Comparison of ENCODE assay signal across 37 cellular contexts in the genomic region with DNA sequence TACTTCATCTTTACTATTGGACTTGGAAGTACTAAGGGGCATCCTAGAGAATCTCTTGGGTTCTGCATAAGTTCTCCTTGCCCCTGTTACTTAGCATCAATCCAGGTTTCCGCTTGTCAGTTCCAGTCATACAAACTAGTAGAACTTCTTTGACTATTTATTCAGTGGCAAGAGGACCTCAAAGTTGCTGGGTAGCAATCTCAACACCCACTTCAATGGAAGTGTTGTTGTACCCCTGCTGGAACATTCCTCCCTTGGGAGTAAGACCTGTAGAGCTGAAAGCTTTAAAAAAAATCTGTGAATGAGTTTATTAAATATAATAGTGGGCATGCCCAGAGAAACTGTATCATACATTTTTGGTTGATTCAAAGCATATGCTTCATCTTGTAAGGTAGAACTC.
"Had no signal": no experiment of that assay in that cellular context is flagged by ENCODE, and none has a peak within 500 bp of the region (broad histone marks: within the 10 kb centered on the region; RNA-seq: fewer than 3 reads in every experiment).

No MANE protein-coding gene starts in this region.

- H3K4me3 Mint-ChIP-seq: activated B cell treated with CpG ODN at 0.5 μM for 24 hours; activated CD4-positive, alpha-beta memory T cell treated with anti-CD3 and anti-CD28 coated beads for 36 hours; activated CD4-positive, alpha-beta T cell treated with anti-CD3 and anti-CD28 coated beads, Interleukin-2, amount 10 ng/mL, durations not matched to agents 24 days and 14 days; activated CD8-positive, alpha-beta T cell treated with anti-CD3 and anti-CD28 coated beads for 36 hours; activated naive CD4-positive, alpha-beta T cell treated with anti-CD3 and anti-CD28 coated beads for 36 hours; activated naive CD8-positive, alpha-beta T cell treated with anti-CD3 and anti-CD28 coated beads for 36 hours; activated T-cell treated with anti-CD3 and anti-CD28 coated beads, Interleukin-2, amount 50 U/mL, for 4 hours; activated T-cell treated with anti-CD3 and anti-CD28 coated beads, Interleukin-2, amount 50 U/mL, for 72 hours; activated T-helper 1 cell treated with anti-CD3 and anti-CD28 coated beads, Interleukin-12 subunit alpha, Interleukin-12 subunit beta, Interleukin-2, Interleukin-4 antibody, amounts not matched to agents 30 ng/mL and 10 ng/mL and 1 ng/mL, durations not matched to agents 14 hours and 24 hours and 36 hours; activated T-helper 17 cell treated with anti-CD3 and anti-CD28 coated beads, Interleukin-2, amount 50 U/mL, for 72 hours; T-helper 1 cell treated with Interleukin-12 subunit alpha and Interleukin-12 subunit beta and Interleukin-4 antibody, amounts not matched to agents 30 μg/mL and 1 μg/mL, for 36 hours; T-helper 2 cell treated with Interferon-gamma antibody and Interleukin-4, amounts not matched to agents 5 μg/mL and 100 μg/mL, for 36 hours had no signal

- H3K36me3 ChIP-seq: breast epithelium had no signal

- H3K27me3 Mint-ChIP-seq: activated B cell treated with CpG ODN at 0.5 μM for 24 hours; activated CD4-positive, alpha-beta memory T cell treated with anti-CD3 and anti-CD28 coated beads for 36 hours; activated CD4-positive, alpha-beta T cell treated with anti-CD3 and anti-CD28 coated beads, Interleukin-2, amount 10 ng/mL, durations not matched to agents 24 days and 14 days; activated CD8-positive, alpha-beta T cell treated with anti-CD3 and anti-CD28 coated beads for 36 hours; activated naive CD8-positive, alpha-beta T cell treated with anti-CD3 and anti-CD28 coated beads for 36 hours; activated T-helper 17 cell treated with anti-CD3 and anti-CD28 coated beads, Interleukin-2, amount 50 U/mL, for 72 hours had no signal

- DNase-seq: activated B cell treated with CpG ODN at 0.5 μM for 24 hours; activated CD4-positive, alpha-beta memory T cell treated with anti-CD3 and anti-CD28 coated beads for 36 hours; activated CD4-positive, alpha-beta T cell treated with anti-CD3 and anti-CD28 coated beads for 4 hours; activated CD4-positive, alpha-beta T cell treated with anti-CD3 and anti-CD28 coated beads, Interleukin-2, amount 50 U/mL, for 1 hour; activated CD4-positive, alpha-beta T cell treated with anti-CD3 and anti-CD28 coated beads, Interleukin-2, amount 50 U/mL, for 4 hours; activated CD4-positive, CD25-positive, alpha-beta regulatory T cell treated with anti-CD3 and anti-CD28 coated beads, Interleukin-2, amount 50 U/mL, for 72 hours; activated CD8-positive, alpha-beta memory T cell treated with anti-CD3 and anti-CD28 coated beads, Interleukin-2, amount 50 U/mL, for 4 hours; activated CD8-positive, alpha-beta T cell treated with anti-CD3 and anti-CD28 coated beads for 36 hours; activated effector memory CD4-positive, alpha-beta T cell treated with anti-CD3 and anti-CD28 coated beads, Interleukin-2, amount 50 U/mL, for 16 hours; activated gamma-delta T cell treated with Interleukin-2 at 50 U/mL for 16 hours; activated naive CD4-positive, alpha-beta T cell; activated naive CD4-positive, alpha-beta T cell treated with anti-CD3 and anti-CD28 coated beads for 36 hours; activated naive CD4-positive, alpha-beta T cell treated with anti-CD3 and anti-CD28 coated beads, Interleukin-2, amount 50 U/mL, for 16 hours; activated naive CD8-positive, alpha-beta T cell treated with anti-CD3 and anti-CD28 coated beads for 36 hours; activated T-cell treated with anti-CD3 and anti-CD28 coated beads for 4 hours; activated T-cell treated with anti-CD3 and anti-CD28 coated beads, Interleukin-2, amount 50 U/mL, for 1 hour; activated T-cell treated with anti-CD3 and anti-CD28 coated beads, Interleukin-2, amount 50 U/mL, for 4 hours; activated T-cell treated with anti-CD3 and anti-CD28 coated beads, Interleukin-2, amount 50 U/mL, for 72 hours; adrenal gland; amniotic stem cell; aorta; brain microvascular endothelial cell; central memory CD4-positive, alpha-beta T cell; T-helper 1 cell; T-helper 2 cell; T-helper 9 cell had no signal

- H3K27me3 ChIP-seq: adrenal gland, body of pancreas, brain microvascular endothelial cell, breast epithelium had no signal

- H3K4me1 ChIP-seq: breast epithelium had no signal

- H3K27ac ChIP-seq: adrenal gland, brain microvascular endothelial cell, breast epithelium, VCaP had no signal

- H3K9me3 ChIP-seq: adrenal gland, body of pancreas, breast epithelium had no signal

- H3K9me3 Mint-ChIP-seq: activated B cell treated with CpG ODN at 0.5 μM for 24 hours; activated CD4-positive, alpha-beta memory T cell treated with anti-CD3 and anti-CD28 coated beads for 36 hours; activated CD4-positive, alpha-beta T cell treated with anti-CD3 and anti-CD28 coated beads, Interleukin-2, amount 10 ng/mL, durations not matched to agents 24 days and 14 days; activated CD8-positive, alpha-beta T cell treated with anti-CD3 and anti-CD28 coated beads for 36 hours; activated naive CD4-positive, alpha-beta T cell treated with anti-CD3 and anti-CD28 coated beads for 36 hours; activated naive CD4-positive, alpha-beta T cell treated with anti-CD3 and anti-CD28 coated beads, Interleukin-2, amount 50 U/mL, for 72 hours; activated naive CD8-positive, alpha-beta T cell treated with anti-CD3 and anti-CD28 coated beads for 36 hours; activated T-cell treated with anti-CD3 and anti-CD28 coated beads, Interleukin-2, amount 50 U/mL, for 4 hours; activated T-cell treated with anti-CD3 and anti-CD28 coated beads, Interleukin-2, amount 50 U/mL, for 72 hours; activated T-helper 1 cell treated with anti-CD3 and anti-CD28 coated beads, Interleukin-12 subunit alpha, Interleukin-12 subunit beta, Interleukin-2, Interleukin-4 antibody, amounts not matched to agents 30 ng/mL and 10 ng/mL and 1 ng/mL, durations not matched to agents 14 hours and 24 hours and 36 hours; activated T-helper 17 cell treated with anti-CD3 and anti-CD28 coated beads, Interleukin-2, amount 50 U/mL, for 72 hours; T-helper 1 cell treated with Interleukin-12 subunit alpha and Interleukin-12 subunit beta and Interleukin-4 antibody, amounts not matched to agents 30 μg/mL and 1 μg/mL, for 36 hours; T-helper 2 cell treated with Interferon-gamma antibody and Interleukin-4, amounts not matched to agents 5 μg/mL and 100 μg/mL, for 36 hours had no signal

- FAIRE-seq: astrocyte, TTC549 had no signal

- ATAC-seq: activated CD8-positive, alpha-beta T cell treated with anti-CD3 and anti-CD28 coated beads for 36 hours; activated naive CD4-positive, alpha-beta T cell treated with anti-CD3 and anti-CD28 coated beads, Interleukin-2, amount 50 U/mL, for 72 hours; activated T-cell treated with anti-CD3 and anti-CD28 coated beads, Interleukin-2, amount 50 U/mL, for 4 hours; activated T-cell treated with anti-CD3 and anti-CD28 coated beads, Interleukin-2, amount 50 U/mL, for 72 hours; activated T-helper 17 cell treated with anti-CD3 and anti-CD28 coated beads, Interleukin-2, amount 50 U/mL, for 72 hours had no signal

- H3K4me3 ChIP-seq: adrenal gland, body of pancreas, breast epithelium had no signal

- H3K27ac Mint-ChIP-seq: activated B cell treated with CpG ODN at 0.5 μM for 24 hours; activated CD4-positive, alpha-beta memory T cell treated with anti-CD3 and anti-CD28 coated beads for 36 hours; activated CD4-positive, alpha-beta T cell treated with anti-CD3 and anti-CD28 coated beads, Interleukin-2, amount 10 ng/mL, durations not matched to agents 24 days and 14 days; activated CD8-positive, alpha-beta T cell treated with anti-CD3 and anti-CD28 coated beads for 36 hours; activated naive CD4-positive, alpha-beta T cell treated with anti-CD3 and anti-CD28 coated beads for 36 hours; activated naive CD4-positive, alpha-beta T cell treated with anti-CD3 and anti-CD28 coated beads, Interleukin-2, amount 50 U/mL, for 72 hours; activated naive CD8-positive, alpha-beta T cell treated with anti-CD3 and anti-CD28 coated beads for 36 hours; activated T-cell treated with anti-CD3 and anti-CD28 coated beads, Interleukin-2, amount 50 U/mL, for 72 hours; activated T-helper 1 cell treated with anti-CD3 and anti-CD28 coated beads, Interleukin-12 subunit alpha, Interleukin-12 subunit beta, Interleukin-2, Interleukin-4 antibody, amounts not matched to agents 30 ng/mL and 10 ng/mL and 1 ng/mL, durations not matched to agents 14 hours and 24 hours and 36 hours; activated T-helper 17 cell treated with anti-CD3 and anti-CD28 coated beads, Interleukin-2, amount 50 U/mL, for 72 hours; T-helper 1 cell treated with Interleukin-12 subunit alpha and Interleukin-12 subunit beta and Interleukin-4 antibody, amounts not matched to agents 30 μg/mL and 1 μg/mL, for 36 hours; T-helper 2 cell treated with Interferon-gamma antibody and Interleukin-4, amounts not matched to agents 5 μg/mL and 100 μg/mL, for 36 hours had no signal
